8 cellular contexts compared by ENCODE assay signal in the genomic region with DNA sequence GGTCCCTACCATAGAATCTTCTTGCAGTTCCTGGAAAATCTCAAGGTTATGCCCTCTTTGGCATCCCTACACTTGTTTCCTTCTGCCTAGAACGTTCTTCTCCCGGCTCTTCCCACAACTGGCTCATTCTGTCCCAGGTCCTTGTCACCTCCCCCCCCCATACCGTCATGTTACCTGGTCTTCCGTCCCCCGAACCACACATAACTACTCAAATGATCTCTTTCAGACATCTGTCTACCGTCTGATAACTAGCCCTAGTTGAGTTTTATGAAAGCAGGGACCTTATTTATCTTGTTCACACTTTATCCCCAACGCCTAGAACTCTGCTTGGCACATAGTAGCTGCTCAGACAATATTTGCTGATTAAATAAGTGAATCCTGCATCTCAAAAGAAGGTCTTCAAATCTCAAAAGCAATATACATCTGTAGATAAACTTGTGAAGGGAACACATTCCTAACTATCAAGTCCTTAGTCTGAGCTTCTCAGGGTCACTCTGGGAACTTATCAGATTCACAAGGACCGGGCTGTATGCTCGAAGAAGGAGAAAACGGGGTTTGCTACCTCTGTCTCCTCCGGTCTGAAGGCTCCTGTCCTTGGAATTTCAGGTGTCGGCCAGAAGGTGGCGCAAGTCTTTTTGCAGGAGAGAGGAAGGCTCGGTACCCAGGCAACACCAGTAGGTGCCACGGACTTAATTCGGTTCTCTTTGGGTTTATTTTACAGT. TPM values are rescaled to one million over a fixed set of nuclear protein-coding genes. Genes with fewer than 3 reads are reported as not detected.
DNase-seq lines count a peak whose midpoint lies in the region; ATAC-seq, FAIRE-seq and TF ChIP-seq lines count a peak whose summit lies in the region.

No MANE protein-coding gene starts in this region.

- peak; percentile 97 for ATAC-seq in HCT116
- peak; percentile 73 for ATAC-seq in T-helper 17 cell
- ATAC-seq in HG03457 (IDR thresholded peaks at IDR 0.05; ENCODE audit: unreplicated experiment), result no peak

- H3K9me2 ChIP-seq in HCT116 (ENCODE audit: insufficient read depth), result no peaks in the 10 kb centered on the region

- CTCF ChIA-PET in GM10248 (lab: Yijun Ruan, JAX), result interaction anchor here (0.7 to 5.9 kb wide), 34 partner anchors 8 to 301 kb away, joined by 3 to 79 read pairs (median 6); a partner anchor contains a TSS
- CTCF ChIA-PET in HCT116 (lab: Charles Lee), result interaction anchor here (3.0 to 3.8 kb wide), 2 partner anchors 40 to 72 kb away, joined by 12 to 30 read pairs; no protein-coding TSS in a partner anchor

- BruUV-seq in HCT116 (replicated peaks; lab: Mats Ljungman, UMichigan), result no TSS peak

- no peaks in the 10 kb centered on the region for H3K36me3 ChIP-seq in HCT116 (ENCODE audit: control insufficient read depth in 1 of 2, insufficient read depth in 2 of 2, low read length in 2 of 2)
- H3K36me3 ChIP-seq in small intestine (ENCODE audit: control insufficient read depth in 2 of 2, insufficient read depth in 2 of 2, low read length in 2 of 2), result no peaks in the 10 kb centered on the region

- TF ChIP-seq CTCF in GM10248 (IDR thresholded peaks at IDR 0.05; ENCODE audit: control extremely low read depth, extremely low read depth, low read depth, missing control alignments) (peak; percentile 85), HCT116 (IDR thresholded peaks at IDR 0.05 in 2 of 3, conservative IDR thresholded peaks at IDR 0.05 in 1 of 3; ENCODE audit: borderline replicate concordance in 1 of 3, insufficient read depth in 1 of 3, low read depth in 2 of 3, low read length in 2 of 3) (peak; percentile 82 to 85 (median 84))

- H3K4me3 ChIP-seq in HCT116 (replicated peaks in 1 of 2; ENCODE audit: low read depth in 1 of 2, low read length in 2 of 2) (no peak overlapping the region), small intestine (ENCODE audit: low read depth in 1 of 2, low read length in 2 of 2) (no peak overlapping the region)

- H3K9me3 ChIP-seq in HCT116 (ENCODE audit: control insufficient read depth in 1 of 2, insufficient read depth in 1 of 2, low read depth in 1 of 2, low read length in 2 of 2) (no peaks in the 10 kb centered on the region), T-helper 17 cell (ENCODE audit: control insufficient read depth, low read length, poor library complexity, severe bottlenecking) (no peaks in the 10 kb centered on the region), small intestine (ENCODE audit: control insufficient read depth, low read depth) (no peaks in the 10 kb centered on the region)

- peak; percentile 85 for DNase-seq in GM10248 (ENCODE audit: extremely low spot score)
- DNase-seq in HCT116 (ENCODE audit: low read depth, low spot score), result peak; percentile 37
- DNase-seq in MV-4-11 (lab: John Stamatoyannopoulos, UW), result peak; percentile 89
- DNase-seq in T-helper 17 cell, result peak; percentile 64 to 76 (median 66)
- DNase-seq in anterior cingulate cortex (lab: John Stamatoyannopoulos, UW), result peak in 54 of 58 donors; percentile 8 to 84 (median 60)
- DNase-seq in hypothalamus (lab: John Stamatoyannopoulos, UW), result peak in 46 of 51 donors; percentile 18 to 85 (median 62)
- peak; percentile 65 for DNase-seq in small intestine

- POLR2A ChIA-PET in GM10248 (lab: Yijun Ruan, JAX), result no interaction called here
- POLR2A ChIA-PET in HCT116 (lab: Charles Lee), result no interaction called here

- H3K9ac ChIP-seq in HCT116 (ENCODE audit: low read length), result no peak overlapping the region

- RAD21 ChIA-PET in HCT116 (lab: Charles Lee; ENCODE audit: low non-redundant PET in 1 of 2, low total read pairs in 2 of 2, uncharacterized antibody in 2 of 2, unreplicated experiment in 2 of 2), result interaction anchor here in 1 of 2 experiments (0.8 to 1.1 kb wide), 2 partner anchors 49 to 71 kb away, joined by 3 read pairs; no protein-coding TSS in a partner anchor

- no peaks in the 10 kb centered on the region for H3K79me2 ChIP-seq in HCT116 (ENCODE audit: insufficient read depth, low read length)

- H3K27ac Mint-ChIP-seq in T-helper 17 cell, result peak overlapping the region; percentile 100

- no peaks in the 10 kb centered on the region for H4K20me1 ChIP-seq in HCT116 (ENCODE audit: insufficient read depth)

- no peak overlapping the region for H3K27ac ChIP-seq in HCT116 (ENCODE audit: low read depth, low read length)
- peak overlapping the region; percentile 32 to 37 for H3K27ac ChIP-seq in small intestine (ENCODE audit: low read depth in 1 of 2, low read length in 1 of 2)

- no peak overlapping the region for H2AFZ ChIP-seq in HCT116 (ENCODE audit: low read depth, low read length, poor library complexity, severe bottlenecking)

- H3K4me3 Mint-ChIP-seq in T-helper 17 cell, result peak overlapping the region; percentile 85

- intact Hi-C loops in HCT116 (cut with micrococcal nuclease), result loop anchor here (1.0 to 5.0 kb wide), 4 partner anchors 44 to 365 kb away; no protein-coding TSS in a partner anchor

- H3K4me2 ChIP-seq in HCT116 (ENCODE audit: low read length), result no peak overlapping the region

- 24 to 32% (median 28%) methylated on average over 16 of the region's 16 CpGs for WGBS in small intestine, 3 donors

- TF ChIP-seq RAD21 in HCT116 (IDR thresholded peaks at IDR 0.05; ENCODE audit: low read depth), result peak; percentile 56

- H3K27me3 ChIP-seq in HCT116 (ENCODE audit: insufficient read depth, low read length) (peaks cover 43% of the 10 kb centered on the region), small intestine (ENCODE audit: control insufficient read depth in 2 of 2, insufficient read depth in 2 of 2, low read length in 2 of 2) (no peaks in the 10 kb centered on the region)

- H3K36me3 Mint-ChIP-seq in T-helper 17 cell (ENCODE audit: low read depth), result peaks cover 20% of the 10 kb centered on the region

- no peaks in the 10 kb centered on the region for H3K27me3 Mint-ChIP-seq in T-helper 17 cell

- peaks cover 69% of the 10 kb centered on the region for H3K4me1 Mint-ChIP-seq in T-helper 17 cell

- FAIRE-seq in small intestine (lab: Jason Lieb, UNC), result no peak

- no peaks in the 10 kb centered on the region for H3K4me1 ChIP-seq in HCT116 (ENCODE audit: control insufficient read depth in 1 of 2, insufficient read depth in 2 of 2, low read length in 2 of 2)
- H3K4me1 ChIP-seq in small intestine (ENCODE audit: control insufficient read depth in 2 of 2, insufficient read depth in 1 of 2, low read depth in 1 of 2, low read length in 1 of 2), result peaks cover 0 to 2% of the 10 kb centered on the region in 2 donors

- no peak for TF ChIP-seq POLR2A in HCT116 (IDR thresholded peaks at IDR 0.05; ENCODE audit: borderline replicate concordance, extremely low read depth, insufficient read depth, insufficient read length)

TF ChIP-seq in HCT116, 20 proteins besides CTCF, POLR2A, EP300 and RAD21 (continues in another document):
- TF ChIP-seq SP1 (IDR thresholded peaks at IDR 0.05; ENCODE audit: low read depth) (no peak), ELF1 (IDR thresholded peaks at IDR 0.05; ENCODE audit: borderline replicate concordance, low read depth) (no peak), ZFX (IDR thresholded peaks at IDR 0.05) (no peak), FOSL1 (IDR thresholded peaks at IDR 0.05; ENCODE audit: low read depth) (no peak), EZH2phosphoT487 (IDR thresholded peaks at IDR 0.05; ENCODE audit: borderline replicate concordance) (no peak), CBX3 (IDR thresholded peaks at IDR 0.05; ENCODE audit: low read depth) (no peak)
- TF ChIP-seq, protein P1, sequence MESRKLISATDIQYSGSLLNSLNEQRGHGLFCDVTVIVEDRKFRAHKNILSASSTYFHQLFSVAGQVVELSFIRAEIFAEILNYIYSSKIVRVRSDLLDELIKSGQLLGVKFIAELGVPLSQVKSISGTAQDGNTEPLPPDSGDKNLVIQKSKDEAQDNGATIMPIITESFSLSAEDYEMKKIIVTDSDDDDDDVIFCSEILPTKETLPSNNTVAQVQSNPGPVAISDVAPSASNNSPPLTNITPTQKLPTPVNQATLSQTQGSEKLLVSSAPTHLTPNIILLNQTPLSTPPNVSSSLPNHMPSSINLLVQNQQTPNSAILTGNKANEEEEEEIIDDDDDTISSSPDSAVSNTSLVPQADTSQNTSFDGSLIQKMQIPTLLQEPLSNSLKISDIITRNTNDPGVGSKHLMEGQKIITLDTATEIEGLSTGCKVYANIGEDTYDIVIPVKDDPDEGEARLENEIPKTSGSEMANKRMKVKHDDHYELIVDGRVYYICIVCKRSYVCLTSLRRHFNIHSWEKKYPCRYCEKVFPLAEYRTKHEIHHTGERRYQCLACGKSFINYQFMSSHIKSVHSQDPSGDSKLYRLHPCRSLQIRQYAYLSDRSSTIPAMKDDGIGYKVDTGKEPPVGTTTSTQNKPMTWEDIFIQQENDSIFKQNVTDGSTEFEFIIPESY (IDR thresholded peaks at IDR 0.05; ENCODE audit: extremely low read depth, insufficient replicate concordance, low read length), result no peak
- TF ChIP-seq, protein P2, sequence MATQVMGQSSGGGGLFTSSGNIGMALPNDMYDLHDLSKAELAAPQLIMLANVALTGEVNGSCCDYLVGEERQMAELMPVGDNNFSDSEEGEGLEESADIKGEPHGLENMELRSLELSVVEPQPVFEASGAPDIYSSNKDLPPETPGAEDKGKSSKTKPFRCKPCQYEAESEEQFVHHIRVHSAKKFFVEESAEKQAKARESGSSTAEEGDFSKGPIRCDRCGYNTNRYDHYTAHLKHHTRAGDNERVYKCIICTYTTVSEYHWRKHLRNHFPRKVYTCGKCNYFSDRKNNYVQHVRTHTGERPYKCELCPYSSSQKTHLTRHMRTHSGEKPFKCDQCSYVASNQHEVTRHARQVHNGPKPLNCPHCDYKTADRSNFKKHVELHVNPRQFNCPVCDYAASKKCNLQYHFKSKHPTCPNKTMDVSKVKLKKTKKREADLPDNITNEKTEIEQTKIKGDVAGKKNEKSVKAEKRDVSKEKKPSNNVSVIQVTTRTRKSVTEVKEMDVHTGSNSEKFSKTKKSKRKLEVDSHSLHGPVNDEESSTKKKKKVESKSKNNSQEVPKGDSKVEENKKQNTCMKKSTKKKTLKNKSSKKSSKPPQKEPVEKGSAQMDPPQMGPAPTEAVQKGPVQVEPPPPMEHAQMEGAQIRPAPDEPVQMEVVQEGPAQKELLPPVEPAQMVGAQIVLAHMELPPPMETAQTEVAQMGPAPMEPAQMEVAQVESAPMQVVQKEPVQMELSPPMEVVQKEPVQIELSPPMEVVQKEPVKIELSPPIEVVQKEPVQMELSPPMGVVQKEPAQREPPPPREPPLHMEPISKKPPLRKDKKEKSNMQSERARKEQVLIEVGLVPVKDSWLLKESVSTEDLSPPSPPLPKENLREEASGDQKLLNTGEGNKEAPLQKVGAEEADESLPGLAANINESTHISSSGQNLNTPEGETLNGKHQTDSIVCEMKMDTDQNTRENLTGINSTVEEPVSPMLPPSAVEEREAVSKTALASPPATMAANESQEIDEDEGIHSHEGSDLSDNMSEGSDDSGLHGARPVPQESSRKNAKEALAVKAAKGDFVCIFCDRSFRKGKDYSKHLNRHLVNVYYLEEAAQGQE (IDR thresholded peaks at IDR 0.05; ENCODE audit: low read depth), result no peak

RNA-seq across cellular contexts. Expression of a gene that starts 30.0 kb away (rescaled TPM):
- 0.61 TPM for total RNA-seq in HCT116 (2021; ENCODE audit: unreplicated experiment)
- polyA plus RNA-seq in HCT116 (2012), result not detected in 2 replicates
- 100 to 1,000 TPM; 304 to 333 TPM for total RNA-seq in T-helper 17 cell
- 1 to 10 TPM; 2.9 to 9.2 (median 6.4) TPM for polyA plus RNA-seq in small intestine

RNA-seq across cellular contexts. Expression of a gene that starts 34.8 kb away (rescaled TPM):
- total RNA-seq in HCT116 (2021; ENCODE audit: unreplicated experiment) (not detected), T-helper 17 cell (not detected)
- polyA plus RNA-seq in HCT116 (2012), result not detected in 2 replicates
- polyA plus RNA-seq in small intestine, result not detected

Comparison
In these comparisons a context has a peak if more than half of its experiments do, and no peak if none do; other contexts are left out.
1. DNase-seq: peak in every context shown above with its lines; median percentile 89 in MV-4-11; 85 in GM10248; 66 in T-helper 17 cell; 65 in small intestine; 62 in hypothalamus; 60 in anterior cingulate cortex; 37 in HCT116.
2. RNA of a gene that starts 30.0 kb away (total RNA-seq): 304 to 333 TPM in T-helper 17 cell; 0.61 TPM in HCT116 (single experiment); every median in the first group is over 100 times any median in the second.